7 cellular contexts compared by ENCODE assay signal in the genomic region with DNA sequence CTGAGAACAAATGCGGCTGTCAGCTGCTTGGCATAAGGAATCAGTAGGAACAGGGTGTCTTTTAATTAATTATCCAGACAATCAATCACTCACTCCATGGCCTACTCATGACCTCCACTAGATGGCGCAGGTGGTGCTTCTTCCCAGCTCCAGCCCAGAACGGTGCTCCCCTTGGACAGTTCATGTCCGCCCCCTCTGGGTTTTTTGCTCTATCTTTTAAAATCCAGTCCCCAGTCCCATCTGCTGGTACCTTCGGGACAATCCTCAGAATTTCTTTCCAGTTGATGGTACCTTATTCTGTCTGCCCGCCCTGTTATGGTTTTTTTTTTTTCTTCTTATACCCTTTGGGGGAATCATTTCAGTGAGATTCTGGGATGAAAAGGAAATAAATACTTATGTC.
DNase-seq lines count a peak whose midpoint lies in the region; ATAC-seq and TF ChIP-seq lines count a peak whose summit lies in the region.

No MANE protein-coding gene starts in this region.

- H3K4me2 ChIP-seq in HCT116 (ENCODE audit: low read length) = peak overlapping the region; percentile 20; the same call in 1 of the 2 replicates
- no peak overlapping the region for H3K4me2 ChIP-seq in mammary epithelial cell (ENCODE audit: insufficient read depth, low read depth, low read length)

- peak; percentile 62 for DNase-seq in HCT116 (ENCODE audit: low read depth, low spot score)
- DNase-seq in NCI-H1092 (lab: John Stamatoyannopoulos, UW) = peak; percentile 2
- DNase-seq in T-helper 17 cell = peak in 1 of 3 donors; percentile 20
- peak; percentile 19 for DNase-seq in mammary epithelial cell
- peak; percentile 72 for DNase-seq in left kidney (ENCODE audit: low read depth, low spot score)
- DNase-seq in stimulated activated CD8-positive, alpha-beta memory T cell treated with anti-CD3 and anti-CD28 coated beads, Interleukin-7, amount 100 ng/mL, for 24 hours (ENCODE audit: low read depth) = peak; percentile 8

- H3K4me3 Mint-ChIP-seq in T-helper 17 cell = no peak overlapping the region

- H3K4me1 ChIP-seq in HCT116 (ENCODE audit: control insufficient read depth in 1 of 2, insufficient read depth in 2 of 2, low read length in 2 of 2) (no peaks in the 10 kb centered on the region), mammary epithelial cell (ENCODE audit: insufficient read depth, low read length) (no peaks in the 10 kb centered on the region)

- POLR2A ChIA-PET in HCT116 (lab: Charles Lee) = no interaction called here

- in situ Hi-C loops in mammary epithelial cell (cut with MboI; ENCODE audit: low sequenced_read_pairs in 2 of 2) = no loop called here

- RAD21 ChIA-PET in HCT116 (lab: Charles Lee; ENCODE audit: low non-redundant PET in 1 of 2, low total read pairs in 2 of 2, uncharacterized antibody in 2 of 2, unreplicated experiment in 2 of 2) = no interaction called here

- TF ChIP-seq CTCF in GM12872 (IDR thresholded peaks at IDR 0.05; ENCODE audit: insufficient read depth, low read depth, low read length) (peak; percentile 92), HCT116 (IDR thresholded peaks at IDR 0.05 in 2 of 3, conservative IDR thresholded peaks at IDR 0.05 in 1 of 3; ENCODE audit: borderline replicate concordance in 1 of 3, insufficient read depth in 1 of 3, low read depth in 2 of 3, low read length in 2 of 3) (peak; percentile 88 to 91 (median 88)), mammary epithelial cell (conservative IDR thresholded peaks at IDR 0.05 in 1 of 2, IDR thresholded peaks at IDR 0.05 in 1 of 2; ENCODE audit: extremely low read depth in 1 of 2, insufficient read depth in 1 of 2, low read depth in 1 of 2, low read length in 2 of 2) (peak; percentile 82 to 83)

- TF ChIP-seq RAD21 in HCT116 (IDR thresholded peaks at IDR 0.05; ENCODE audit: low read depth) = peak; percentile 69

- no peak overlapping the region for H3K4me3 ChIP-seq in HCT116 (replicated peaks in 1 of 2; ENCODE audit: low read depth in 1 of 2, low read length in 2 of 2)
- no peak overlapping the region for H3K4me3 ChIP-seq in mammary epithelial cell (replicated peaks in 1 of 3; ENCODE audit: insufficient read depth in 1 of 3, low read depth in 2 of 3, low read length in 3 of 3)

- WGBS in mammary epithelial cell (ENCODE audit: low coverage, missing lambda C conversion rate) = 33% methylated on average over 6 of the region's 6 CpGs

- dilution Hi-C loops in mammary epithelial cell (cut with HindIII; ENCODE audit: low sequenced_read_pairs) = no loop called here

- H3K27ac Mint-ChIP-seq in T-helper 17 cell = no peak overlapping the region

- H3K36me3 ChIP-seq in HCT116 (ENCODE audit: control insufficient read depth in 1 of 2, insufficient read depth in 2 of 2, low read length in 2 of 2) (no peaks in the 10 kb centered on the region), mammary epithelial cell (ENCODE audit: insufficient read depth, low read length) (no peaks in the 10 kb centered on the region)

- H4K20me1 ChIP-seq in HCT116 (ENCODE audit: insufficient read depth) (no peaks in the 10 kb centered on the region), mammary epithelial cell (ENCODE audit: insufficient read depth, low read length) (no peaks in the 10 kb centered on the region)

- H3K27me3 ChIP-seq in HCT116 (ENCODE audit: insufficient read depth, low read length) = no peaks in the 10 kb centered on the region
- no peaks in the 10 kb centered on the region for H3K27me3 ChIP-seq in mammary epithelial cell (ENCODE audit: insufficient read depth, low read length)

- peaks cover 18% of the 10 kb centered on the region for H3K27me3 Mint-ChIP-seq in T-helper 17 cell

- H3K4me1 Mint-ChIP-seq in T-helper 17 cell = peaks cover under 1% of the 10 kb centered on the region

- intact Hi-C loops in HCT116 (cut with micrococcal nuclease) (loop anchor here (1.0 kb wide), 1 partner anchor 26 kb away; no protein-coding TSS in a partner anchor), mammary epithelial cell (cut with micrococcal nuclease) (no loop called here)

- no TSS peak for BruUV-seq in HCT116 (replicated peaks; lab: Mats Ljungman, UMichigan)
- BruUV-seq in mammary epithelial cell (replicated peaks; lab: Mats Ljungman, UMichigan) = no TSS peak

- no peaks in the 10 kb centered on the region for H3K9me2 ChIP-seq in HCT116 (ENCODE audit: insufficient read depth)

- ATAC-seq in HCT116 (peak; percentile 98), T-helper 17 cell (peak; percentile 68)

- CTCF ChIA-PET in HCT116 (lab: Charles Lee) (interaction anchor here (0.9 to 1.3 kb wide), 4 partner anchors 13 to 39 kb away, joined by 3 to 15 read pairs (median 6); no protein-coding TSS in a partner anchor), mammary epithelial cell (lab: Charles Lee; ENCODE audit: low non-redundant PET) (no interaction called here)

- H2AFZ ChIP-seq in HCT116 (ENCODE audit: low read depth, low read length, poor library complexity, severe bottlenecking) (peak overlapping the region; percentile 76), mammary epithelial cell (ENCODE audit: low read depth, low read length) (no peak overlapping the region)

- TF ChIP-seq POLR2A in HCT116 (IDR thresholded peaks at IDR 0.05; ENCODE audit: borderline replicate concordance, extremely low read depth, insufficient read depth, insufficient read length) = no peak

- H3K36me3 Mint-ChIP-seq in T-helper 17 cell (ENCODE audit: low read depth) = no peaks in the 10 kb centered on the region

- H3K9me3 ChIP-seq in HCT116 (ENCODE audit: control insufficient read depth in 1 of 2, insufficient read depth in 1 of 2, low read depth in 1 of 2, low read length in 2 of 2) (no peaks in the 10 kb centered on the region), T-helper 17 cell (ENCODE audit: control insufficient read depth, low read length, poor library complexity, severe bottlenecking) (no peaks in the 10 kb centered on the region), mammary epithelial cell (replicated peaks; ENCODE audit: insufficient read depth, low read length) (no peaks in the 10 kb centered on the region)

- H3K27ac ChIP-seq in HCT116 (ENCODE audit: low read depth, low read length) = no peak overlapping the region
- no peak overlapping the region for H3K27ac ChIP-seq in mammary epithelial cell (ENCODE audit: insufficient read depth, low read depth, low read length)

- H3K79me2 ChIP-seq in HCT116 (ENCODE audit: insufficient read depth, low read length) (no peaks in the 10 kb centered on the region), mammary epithelial cell (ENCODE audit: insufficient read depth, low read length) (no peaks in the 10 kb centered on the region)

- no peak overlapping the region for H3K9ac ChIP-seq in HCT116 (ENCODE audit: low read length)
- H3K9ac ChIP-seq in mammary epithelial cell (ENCODE audit: insufficient read depth, low read length) = no peak overlapping the region

TF ChIP-seq in HCT116, 20 proteins besides CTCF, POLR2A, EP300 and RAD21:
- TF ChIP-seq TCF7L2 (IDR thresholded peaks at IDR 0.05; ENCODE audit: borderline replicate concordance, extremely low read depth, insufficient read depth, insufficient read length) (no peak), YY1 (IDR thresholded peaks at IDR 0.05; ENCODE audit: extremely low read depth, insufficient replicate concordance, low read depth, low read length) (peak; percentile 24), POLR2AphosphoS5 (IDR thresholded peaks at IDR 0.05; ENCODE audit: low read depth, low read length) (no peak), ZNF274 (IDR thresholded peaks at IDR 0.05; ENCODE audit: low read depth, low read length) (no peak), SRF (IDR thresholded peaks at IDR 0.05; ENCODE audit: low read depth) (no peak), ATF3 (IDR thresholded peaks at IDR 0.05) (no peak), REST (IDR thresholded peaks at IDR 0.05; ENCODE audit: low read depth) (no peak), CBX3 (IDR thresholded peaks at IDR 0.05; ENCODE audit: low read depth) (no peak), SP1 (IDR thresholded peaks at IDR 0.05; ENCODE audit: low read depth) (no peak)
